24 cellular contexts compared by ENCODE assay signal in genomic region chr22:45454260-45454659, GRCh38. TPM values are rescaled to one million over a fixed set of nuclear protein-coding genes. Genes with fewer than 3 reads are reported as not detected.
DNase-seq lines count a peak whose midpoint lies in the region; ATAC-seq, FAIRE-seq and TF ChIP-seq lines count a peak whose summit lies in the region.
"Had no signal": no experiment of that assay in that cellular context is flagged by ENCODE, and none has a peak within 500 bp of the region (broad histone marks: within the 10 kb centered on the region; RNA-seq: fewer than 3 reads in every experiment).

No MANE protein-coding gene starts in this region.

- H3K9me3 Mint-ChIP-seq in nephron (no peaks in the 10 kb centered on the region), CD14-positive monocyte (no peaks in the 10 kb centered on the region)
- H3K9me3 Mint-ChIP-seq: activated naive CD4-positive, alpha-beta T cell treated with anti-CD3 and anti-CD28 coated beads, Interleukin-2, amount 50 U/mL, for 24 hours had no signal

- H3K4me1 Mint-ChIP-seq in nephron = peaks cover 60% of the 10 kb centered on the region
- no peaks in the 10 kb centered on the region for H3K4me1 Mint-ChIP-seq in CD14-positive monocyte
- H3K4me1 Mint-ChIP-seq: activated CD4-positive, alpha-beta T cell treated with anti-CD3 and anti-CD28 coated beads for 36 hours; activated naive CD4-positive, alpha-beta T cell treated with anti-CD3 and anti-CD28 coated beads, Interleukin-2, amount 50 U/mL, for 24 hours had no signal

- no peak for TF ChIP-seq CTCF in AG09319 (IDR thresholded peaks at IDR 0.05; ENCODE audit: low read depth, low read length)
- TF ChIP-seq CTCF in HFF-Myc (IDR thresholded peaks at IDR 0.05; ENCODE audit: low read depth, low read length, missing control alignments) = no peak
- no peak for TF ChIP-seq CTCF in nephron (IDR thresholded peaks at IDR 0.05; ENCODE audit: unreplicated experiment in 3 of 3)
- TF ChIP-seq CTCF in CD14-positive monocyte (IDR thresholded peaks at IDR 0.05) = no peak

- intact Hi-C loops in CD14-positive monocyte (cut with micrococcal nuclease) = no loop called here

- no peak for ATAC-seq in GM18868 (IDR thresholded peaks at IDR 0.05; ENCODE audit: unreplicated experiment)
- ATAC-seq in GM19324 (IDR thresholded peaks at IDR 0.05; ENCODE audit: low FRiP score, unreplicated experiment) = no peak
- ATAC-seq in GM21619 (IDR thresholded peaks at IDR 0.05; ENCODE audit: unreplicated experiment) = no peak
- ATAC-seq: activated CD4-positive, alpha-beta T cell treated with anti-CD3 and anti-CD28 coated beads for 36 hours; body of pancreas had no signal

- H3K36me3 Mint-ChIP-seq in nephron (ENCODE audit: low read depth) (no peaks in the 10 kb centered on the region), CD14-positive monocyte (no peaks in the 10 kb centered on the region)
- H3K36me3 Mint-ChIP-seq: activated naive CD4-positive, alpha-beta T cell treated with anti-CD3 and anti-CD28 coated beads, Interleukin-2, amount 50 U/mL, for 24 hours had no signal

- H3K4me3 Mint-ChIP-seq in nephron (no peak overlapping the region), CD14-positive monocyte (no peak overlapping the region)
- H3K4me3 Mint-ChIP-seq: activated CD4-positive, alpha-beta T cell treated with anti-CD3 and anti-CD28 coated beads for 36 hours; activated naive CD4-positive, alpha-beta T cell treated with anti-CD3 and anti-CD28 coated beads, Interleukin-2, amount 50 U/mL, for 24 hours had no signal

- H3K27me3 Mint-ChIP-seq in nephron (ENCODE audit: low read depth) = peaks cover 21% of the 10 kb centered on the region
- peaks cover 3 to 7% (median 5%) of the 10 kb centered on the region in 3 donors for H3K27me3 Mint-ChIP-seq in CD14-positive monocyte (ENCODE audit: low read depth in 3 of 3)
- H3K27me3 Mint-ChIP-seq: activated CD4-positive, alpha-beta T cell treated with anti-CD3 and anti-CD28 coated beads for 36 hours had no signal

- 0 out of 2 replicates have a peak overlapping the region, but pooled peaks have one; percentile 9 for H3K4me3 ChIP-seq in HFF-Myc (replicated peaks; ENCODE audit: low read depth, low read length)
- H3K4me3 ChIP-seq: body of pancreas, colonic mucosa, lung, right atrium auricular region, thoracic aorta had no signal

- H3K27ac Mint-ChIP-seq in nephron (peak overlapping the region; percentile 45 to 95 (median 82)), CD14-positive monocyte (peak overlapping the region in 1 of 7 donors; percentile 65)
- H3K27ac Mint-ChIP-seq: activated CD4-positive, alpha-beta T cell treated with anti-CD3 and anti-CD28 coated beads for 36 hours; activated naive CD4-positive, alpha-beta T cell treated with anti-CD3 and anti-CD28 coated beads, Interleukin-2, amount 50 U/mL, for 24 hours had no signal

- peak; percentile 91 for FAIRE-seq in endometrium (lab: Jason Lieb, UNC)
- FAIRE-seq: TTC549 had no signal

- DNase-seq in AG09319 (ENCODE audit: extremely low read depth, low read depth) (peak; percentile 84), HFF-Myc (ENCODE audit: extremely low read depth, low read depth) (peak; percentile 95), CD14-positive monocyte (ENCODE audit: low spot score) (no peak)
- DNase-seq: activated CD4-positive, alpha-beta T cell treated with anti-CD3 and anti-CD28 coated beads for 36 hours; activated T-cell treated with anti-CD3 and anti-CD28 coated beads, Interleukin-2, amount 50 U/mL, for 48 hours; body of pancreas; Calu3; colonic mucosa; foreskin melanocyte; hypothalamus; islet precursor cell; NCI-H146; NCI-H2171 treated with DMSO at 0.1 percent for 48 hours; SHP77 had no signal

RNA-seq across cellular contexts. Expression of gene RIBC2, which starts 40.8 kb away (rescaled TPM):
- polyA plus RNA-seq in CD14-positive monocyte = not detected

RNA-seq across cellular contexts. Expression of gene SMC1B, which starts 40.9 kb away (rescaled TPM):
- not detected for polyA plus RNA-seq in CD14-positive monocyte

RNA-seq across cellular contexts. Expression of gene FBLN1, which starts 48.4 kb away (rescaled TPM):
- under 1 TPM in 1 of 2 donors, not detected in 1; 0.17 TPM for polyA plus RNA-seq in CD14-positive monocyte
